In the genomic region with DNA sequence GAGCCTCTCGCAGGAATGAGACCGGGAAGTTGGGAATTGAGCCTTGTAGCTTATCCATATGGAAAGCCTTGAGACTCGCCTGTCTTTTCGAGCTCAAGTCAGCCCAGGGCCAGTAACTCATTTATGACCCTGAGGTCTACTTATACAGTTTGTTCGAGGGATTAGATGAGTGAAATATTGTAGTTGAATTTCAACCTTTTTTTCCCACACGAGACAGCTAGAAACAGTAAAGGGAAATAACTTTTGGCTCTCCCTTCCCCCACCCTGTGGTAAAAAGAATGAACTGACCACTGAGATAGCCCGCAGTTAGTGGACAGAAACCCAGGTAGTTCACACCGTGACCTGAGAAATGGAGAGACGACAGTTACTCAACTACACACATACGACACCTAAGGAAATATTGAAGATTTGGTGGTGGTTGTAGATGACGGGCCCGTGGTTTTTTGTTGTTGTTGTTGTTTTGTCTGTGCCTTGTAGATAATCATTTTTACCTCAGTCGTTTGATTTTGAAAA, we compare ENCODE assay signal across 8 cellular contexts. TPM values are rescaled to one million over a fixed set of nuclear protein-coding genes. Genes with fewer than 3 reads are reported as not detected.
DNase-seq lines count a peak whose midpoint lies in the region; ATAC-seq and TF ChIP-seq lines count a peak whose summit lies in the region.

No MANE protein-coding gene starts in this region.

- peaks cover 0 to 10% of the 10 kb centered on the region in 2 donors for H3K4me1 ChIP-seq in uterus

- H3K36me3 ChIP-seq in uterus = no peaks in the 10 kb centered on the region

- intact Hi-C loops in uterus (cut with DNase I; ENCODE audit: low total_unique reads) = no loop called here

- H3K27me3 ChIP-seq in uterus = no peaks in the 10 kb centered on the region

- no peak for ATAC-seq in GM21619 (IDR thresholded peaks at IDR 0.05; ENCODE audit: unreplicated experiment)

- peak; percentile 25 for DNase-seq in GM13976 (ENCODE audit: low spot score)
- peak; percentile 66 for DNase-seq in NCI-H69 (lab: John Stamatoyannopoulos, UW)
- DNase-seq in cardiac fibroblast (ENCODE audit: low read depth in 2 of 2) = peak in 1 of 2 donors; percentile 54
- DNase-seq in lung microvascular endothelial cell (ENCODE audit: low read depth in 2 of 2) = peak; percentile 50 to 66
- no peak for DNase-seq in uterus
- no peak for DNase-seq in NCI-H2171 treated with DMSO at 0.1 percent for 48 hours (lab: John Stamatoyannopoulos, UW)
- no peak for DNase-seq in amniotic stem cell (lab: John Stamatoyannopoulos, UW)

- TF ChIP-seq CTCF in GM13976 (IDR thresholded peaks at IDR 0.05; ENCODE audit: borderline replicate concordance, control extremely low read depth, extremely low read depth, insufficient read depth, missing control alignments) = no peak
- no peak for TF ChIP-seq CTCF in cardiac fibroblast (IDR thresholded peaks at IDR 0.05; ENCODE audit: low read depth, low read length)
- no peak for TF ChIP-seq CTCF in uterus (IDR thresholded peaks at IDR 0.05)

- no peaks in the 10 kb centered on the region for H3K9me3 ChIP-seq in uterus

- H3K27ac ChIP-seq in uterus = peak overlapping the region; percentile 98 to 99

- in situ Hi-C loops in GM13976 (cut with MboI; ENCODE audit: low sequenced_read_pairs, unreplicated experiment) = no loop called here

- TF ChIP-seq POLR2A in uterus (IDR thresholded peaks at IDR 0.05) = no peak

- H3K4me3 ChIP-seq in cardiac fibroblast (replicated peaks in 1 of 2; ENCODE audit: low read depth in 2 of 2, low read length in 2 of 2) (peak overlapping the region; percentile 84 to 86), uterus (peak overlapping the region; percentile 93 to 95)

RNA-seq across cellular contexts. Expression of a gene that starts 0.8 kb away (rescaled TPM):
- 33.6 and 39.3 TPM in 2 replicates for total RNA-seq in lung microvascular endothelial cell
- total RNA-seq in uterus = 10 to 100 TPM; 10.5 to 68.1 (median 45.4) TPM

Comparison
In these comparisons a context has a peak if more than half of its experiments do, and no peak if none do; other contexts are left out.
1. DNase-seq: peak in GM13976 (single experiment), NCI-H69 (single experiment) and lung microvascular endothelial cell (2 of 2); none in uterus (0 of 2), NCI-H2171 treated with DMSO at 0.1 percent for 48 hours (single experiment) and amniotic stem cell (single experiment).